ENCODE assay signal across 9 cellular contexts in genomic region chr20:20463933-20464374, GRCh38.
DNase-seq lines count a peak whose midpoint lies in the region; ATAC-seq lines count a peak whose summit lies in the region.
"Had no signal": no experiment of that assay in that cellular context is flagged by ENCODE, and none has a peak within 500 bp of the region (broad histone marks: within the 10 kb centered on the region; RNA-seq: fewer than 3 reads in every experiment).

No MANE protein-coding gene starts in this region.

- no peaks in the 10 kb centered on the region; the same call in 1 of the 2 replicates for H3K36me3 ChIP-seq in ES-I3 (ENCODE audit: insufficient read depth, low read length)
- H3K36me3 ChIP-seq in iPS-15b (ENCODE audit: control insufficient read depth, insufficient read depth, low read length): no peaks in the 10 kb centered on the region
- no peaks in the 10 kb centered on the region for H3K36me3 ChIP-seq in CD8-positive, alpha-beta memory T cell (ENCODE audit: insufficient read depth, low read length)

- H3K9me3 Mint-ChIP-seq in CD8-positive, alpha-beta memory T cell: no peaks in the 10 kb centered on the region
- H3K9me3 Mint-ChIP-seq in activated naive CD8-positive, alpha-beta T cell treated with anti-CD3 and anti-CD28 coated beads, Interleukin-2, amount 50 U/mL, for 24 hours: no peaks in the 10 kb centered on the region

- peaks cover 33% of the 10 kb centered on the region for H3K4me1 ChIP-seq in ES-I3 (ENCODE audit: insufficient read depth, low read length)
- H3K4me1 ChIP-seq in iPS-15b (ENCODE audit: control insufficient read depth, insufficient read depth, low read length): peaks cover 33% of the 10 kb centered on the region
- no peaks in the 10 kb centered on the region for H3K4me1 ChIP-seq in CD8-positive, alpha-beta memory T cell (ENCODE audit: insufficient read depth, low read length)

- no peak overlapping the region for H3K4me3 Mint-ChIP-seq in CD8-positive, alpha-beta memory T cell
- H3K4me3 Mint-ChIP-seq in activated naive CD8-positive, alpha-beta T cell treated with anti-CD3 and anti-CD28 coated beads, Interleukin-2, amount 50 U/mL, for 24 hours: no peak overlapping the region

- no peaks in the 10 kb centered on the region for H3K4me1 Mint-ChIP-seq in CD8-positive, alpha-beta memory T cell
- H3K4me1 Mint-ChIP-seq in activated naive CD8-positive, alpha-beta T cell treated with anti-CD3 and anti-CD28 coated beads, Interleukin-2, amount 50 U/mL, for 24 hours: peaks cover 39% of the 10 kb centered on the region

- no peaks in the 10 kb centered on the region for H3K9me3 ChIP-seq in ES-I3 (ENCODE audit: control insufficient read depth, insufficient read depth, low read length)
- H3K9me3 ChIP-seq in iPS-15b (ENCODE audit: control insufficient read depth, insufficient read depth, low read length): no peaks in the 10 kb centered on the region
- H3K9me3 ChIP-seq in CD8-positive, alpha-beta memory T cell (ENCODE audit: low read length): no peaks in the 10 kb centered on the region

- H3K27ac ChIP-seq in CD8-positive, alpha-beta memory T cell (ENCODE audit: low read depth, low read length): no peak overlapping the region
- H3K27ac ChIP-seq: HL-60 had no signal

- H3K9ac ChIP-seq in ES-I3 (ENCODE audit: low read depth, low read length) (peak overlapping the region; percentile 19; the same call in 1 of the 2 replicates), iPS-15b (ENCODE audit: low read depth, low read length) (no peak overlapping the region)

- peaks cover 4 to 27% (median 14%) of the 10 kb centered on the region in 3 donors for H3K36me3 Mint-ChIP-seq in CD8-positive, alpha-beta memory T cell
- peaks cover 18% of the 10 kb centered on the region for H3K36me3 Mint-ChIP-seq in activated naive CD8-positive, alpha-beta T cell treated with anti-CD3 and anti-CD28 coated beads, Interleukin-2, amount 50 U/mL, for 24 hours (ENCODE audit: low read depth)

- peak; percentile 33 for ATAC-seq in GM21737 (IDR thresholded peaks at IDR 0.05; ENCODE audit: unreplicated experiment)
- ATAC-seq in activated naive CD8-positive, alpha-beta T cell treated with anti-CD3 and anti-CD28 coated beads, Interleukin-2, amount 50 U/mL, for 24 hours: no peak

- H3K27me3 Mint-ChIP-seq in CD8-positive, alpha-beta memory T cell: peaks cover 0 to 2% of the 10 kb centered on the region in 2 donors
- H3K27me3 Mint-ChIP-seq in activated naive CD8-positive, alpha-beta T cell treated with anti-CD3 and anti-CD28 coated beads, Interleukin-2, amount 50 U/mL, for 24 hours: no peaks in the 10 kb centered on the region

- CTCF ChIA-PET in CD8-positive, alpha-beta memory T cell (lab: Charles Lee): no interaction called here

- POLR2A ChIA-PET in CD8-positive, alpha-beta memory T cell (lab: Charles Lee): no interaction called here

- H3K27me3 ChIP-seq in iPS-15b (ENCODE audit: control insufficient read depth, insufficient read depth, low read length): no peaks in the 10 kb centered on the region
- H3K27me3 ChIP-seq in CD8-positive, alpha-beta memory T cell (ENCODE audit: insufficient read depth, low read length, poor library complexity, severe bottlenecking): no peaks in the 10 kb centered on the region

- H3K4me3 ChIP-seq in iPS-15b (ENCODE audit: low read depth, low read length): peak overlapping the region; percentile 3
- H3K4me3 ChIP-seq in CD8-positive, alpha-beta memory T cell (ENCODE audit: low read length): no peak overlapping the region

- DNase-seq in NCI-H446 (lab: John Stamatoyannopoulos, UW) (peak; percentile 58 to 66), SKM-1 (lab: John Stamatoyannopoulos, UW; ENCODE audit: unreplicated experiment) (no peak), H4 (ENCODE audit: low spot score) (no peak)
- no peak for DNase-seq in CD8-positive, alpha-beta memory T cell
- no peak for DNase-seq in activated naive CD8-positive, alpha-beta T cell treated with anti-CD3 and anti-CD28 coated beads, Interleukin-2, amount 50 U/mL, for 24 hours

- no peak overlapping the region for H3K27ac Mint-ChIP-seq in CD8-positive, alpha-beta memory T cell
- no peak overlapping the region for H3K27ac Mint-ChIP-seq in activated naive CD8-positive, alpha-beta T cell treated with anti-CD3 and anti-CD28 coated beads, Interleukin-2, amount 50 U/mL, for 24 hours

Comparison
In these comparisons a context has a peak if more than half of its experiments do, and no peak if none do; other contexts are left out.
1. DNase-seq: peak in NCI-H446 (2 of 2); none in SKM-1 (single experiment), CD8-positive, alpha-beta memory T cell (0 of 5), activated naive CD8-positive, alpha-beta T cell treated with anti-CD3 and anti-CD28 coated beads, Interleukin-2, amount 50 U/mL, for 24 hours (single experiment) and H4 (single experiment).